Comparison of ENCODE assay signal across 8 cellular contexts in genomic region chr13:94433055-94433947, GRCh38. TPM values are rescaled to one million over a fixed set of nuclear protein-coding genes. Genes with fewer than 3 reads are reported as not detected.
DNase-seq lines count a peak whose midpoint lies in the region; ATAC-seq and TF ChIP-seq lines count a peak whose summit lies in the region.
"Had no signal": no experiment of that assay in that cellular context is flagged by ENCODE, and none has a peak within 500 bp of the region (broad histone marks: within the 10 kb centered on the region; RNA-seq: fewer than 3 reads in every experiment).

No MANE protein-coding gene starts in this region.

- H3K9me3 ChIP-seq in liver (ENCODE audit: control insufficient read depth in 4 of 4, low read length in 3 of 4): no peaks in the 10 kb centered on the region

- H3K9ac ChIP-seq in liver (ENCODE audit: low read depth in 1 of 2, low read length in 2 of 2): no peak overlapping the region

- POLR2A ChIA-PET in RWPE1 (lab: Yijun Ruan, JAX; ENCODE audit: low non-redundant PET): no interaction called here

- WGBS in liver: 59% methylated on average over 18 of the region's 18 CpGs

- no peak overlapping the region for H3K27ac ChIP-seq in liver (ENCODE audit: low read depth in 1 of 2, low read length in 2 of 2)
- no peak overlapping the region for H3K27ac ChIP-seq in RWPE1

- no peaks in the 10 kb centered on the region for H3K4me1 ChIP-seq in liver (ENCODE audit: control insufficient read depth in 4 of 4, insufficient read depth in 4 of 4, low read length in 3 of 4)

- peak; percentile 90 for DNase-seq in OCI-M1 (lab: John Stamatoyannopoulos, UW)
- DNase-seq in central memory CD4-positive, alpha-beta T cell: no peak
- DNase-seq in dermis blood vessel endothelial cell: no peak
- DNase-seq in RWPE1 (ENCODE audit: low spot score): no peak

- H3K4me3 ChIP-seq in liver (ENCODE audit: low read depth in 1 of 3, low read length in 3 of 3): no peak overlapping the region

- CTCF ChIA-PET in RWPE1 (lab: Yijun Ruan, JAX): interaction anchor here (0.7 to 5.1 kb wide), 3 partner anchors 65 to 1074 kb away, joined by 3 to 31 read pairs (median 4); no protein-coding TSS in a partner anchor

- no peak for TF ChIP-seq CTCF in liver (IDR thresholded peaks at IDR 0.05; ENCODE audit: low read depth, low read length, missing input control)
- no peak for TF ChIP-seq CTCF in RWPE1 (conservative IDR thresholded peaks at IDR 0.05; ENCODE audit: low read depth)

- H3K27me3 ChIP-seq in liver (ENCODE audit: control insufficient read depth in 4 of 4, insufficient read depth in 4 of 4, low read length in 3 of 4): no peaks in the 10 kb centered on the region

- no peaks in the 10 kb centered on the region for H3K36me3 ChIP-seq in liver (ENCODE audit: control insufficient read depth in 4 of 4, insufficient read depth in 3 of 4, low read depth in 1 of 4, low read length in 3 of 4)

- ATAC-seq in GM19452 (IDR thresholded peaks at IDR 0.05; ENCODE audit: unreplicated experiment) (peak; percentile 49), HG03108 (IDR thresholded peaks at IDR 0.05; ENCODE audit: unreplicated experiment) (peak; percentile 52)

- peak in 1 of 2 donors; percentile 30 for TF ChIP-seq RAD21 in liver (IDR thresholded peaks at IDR 0.05)

TF ChIP-seq in liver, 16 proteins besides CTCF, POLR2A, EP300 and RAD21:
- TF ChIP-seq ATF3 (IDR thresholded peaks at IDR 0.05) (peak; percentile 70), HNF4A (conservative IDR thresholded peaks at IDR 0.05) (no peak), FOXA1 (IDR thresholded peaks at IDR 0.05) (no peak), FOXA2 (IDR thresholded peaks at IDR 0.05) (no peak), RXRA (IDR thresholded peaks at IDR 0.05) (no peak)

RNA-seq across cellular contexts. Expression of gene DCT, which starts 46.2 kb away (rescaled TPM):
- total RNA-seq in liver (under 1 TPM; 0.08 to 0.19 TPM), dermis blood vessel endothelial cell (not detected in 2 replicates)
- not detected for polyA plus RNA-seq in liver
- polyA plus RNA-seq: IgD-negative memory B cell had no signal
